Comparison of ENCODE assay signal across 8 cellular contexts in the genomic region with DNA sequence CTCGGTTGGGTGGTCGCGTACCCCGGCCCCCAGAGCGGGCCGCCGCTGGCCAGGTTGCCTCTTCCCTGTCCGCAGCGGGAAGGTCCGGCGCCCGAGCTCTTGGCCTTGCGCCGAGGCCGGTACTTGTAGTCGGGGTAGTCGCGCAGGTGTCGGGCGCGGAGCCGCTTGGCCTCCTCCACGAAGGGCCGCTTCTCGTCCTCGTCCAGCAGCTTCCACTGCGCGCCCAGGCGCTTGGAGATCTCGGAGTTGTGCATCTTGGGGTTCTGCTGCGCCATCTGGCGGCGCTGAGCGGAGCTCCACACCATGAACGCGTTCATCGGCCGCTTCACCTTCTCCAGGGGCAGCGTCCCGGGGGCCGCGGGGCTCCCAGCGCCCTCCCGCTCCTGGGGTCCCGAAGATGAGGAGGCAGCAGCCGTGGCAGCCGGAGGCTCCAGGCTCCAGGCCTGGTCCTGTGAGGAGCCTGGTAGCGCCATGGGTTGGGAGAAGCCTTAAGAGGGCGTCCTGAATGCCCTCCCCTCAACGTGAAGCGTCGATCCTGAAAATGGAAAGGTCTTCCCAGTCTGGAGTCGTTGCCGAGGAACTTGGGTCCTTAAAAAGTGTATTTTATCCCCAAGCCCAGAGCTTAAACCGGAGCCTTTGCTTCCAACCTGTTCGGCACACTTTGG. TPM values are rescaled to one million over a fixed set of nuclear protein-coding genes. Genes with fewer than 3 reads are reported as not detected.
DNase-seq lines count a peak whose midpoint lies in the region; ATAC-seq, FAIRE-seq and TF ChIP-seq lines count a peak whose summit lies in the region.

No MANE protein-coding gene starts in this region.

- no peaks in the 10 kb centered on the region for H3K9me1 ChIP-seq in keratinocyte (ENCODE audit: control insufficient read depth, extremely low read depth, insufficient read depth, low read length)

- H3K4me3 ChIP-seq in keratinocyte (ENCODE audit: control insufficient read depth in 2 of 3, extremely low read depth in 1 of 3, insufficient read depth in 2 of 3, low read depth in 1 of 3, low read length in 3 of 3) (peak overlapping the region; percentile 78 to 98 (median 92)), skin epidermis (peak overlapping the region; percentile 30 to 60 (median 47))

- H3K4me1 ChIP-seq in keratinocyte (ENCODE audit: control insufficient read depth, extremely low read depth, insufficient read depth, low read length) = peaks cover 35% of the 10 kb centered on the region

- peak overlapping the region; percentile 79 for H3K27ac ChIP-seq in cingulate gyrus (ENCODE audit: low read depth, low read length)
- peak overlapping the region; percentile 99 for H3K27ac ChIP-seq in keratinocyte (ENCODE audit: control insufficient read depth, insufficient read depth, low read length)
- peak overlapping the region; percentile 28 to 92 (median 83) for H3K27ac ChIP-seq in skin epidermis

- no peaks in the 10 kb centered on the region for H4K20me1 ChIP-seq in keratinocyte (ENCODE audit: control insufficient read depth, extremely low read depth, insufficient read depth, low read length)

- H3K79me2 ChIP-seq in keratinocyte (ENCODE audit: control insufficient read depth, insufficient read depth, low read length) = peaks cover 43% of the 10 kb centered on the region

- peaks cover 32 to 49% of the 10 kb centered on the region in 2 experiments for H3K36me3 ChIP-seq in keratinocyte (ENCODE audit: control insufficient read depth in 2 of 2, extremely low read depth in 1 of 2, insufficient read depth in 2 of 2, low read length in 2 of 2)

- H2AFZ ChIP-seq in keratinocyte (ENCODE audit: control insufficient read depth, low read length) = no peak overlapping the region

- peak; percentile 20 for DNase-seq in NCI-H2227 (lab: John Stamatoyannopoulos, UW; ENCODE audit: unreplicated experiment)
- no peak for DNase-seq in NCI-H2227 treated with DMSO at 0.1 percent for 48 hours (lab: John Stamatoyannopoulos, UW)
- peak; percentile 49 to 60 for DNase-seq in activated CD4-positive, alpha-beta T cell treated with anti-CD3 and anti-CD28 coated beads for 24 hours (ENCODE audit: low read depth in 2 of 2)
- no peak for DNase-seq in keratinocyte (ENCODE audit: low read depth, low spot score)
- no peak for DNase-seq in HuH-7.5 (ENCODE audit: low spot score)

- H3K9ac ChIP-seq in keratinocyte (ENCODE audit: control insufficient read depth, extremely low read depth, insufficient read depth, low read length) = peak overlapping the region; percentile 91

- no peaks in the 10 kb centered on the region for H3K27me3 ChIP-seq in keratinocyte (ENCODE audit: control insufficient read depth, extremely low read depth, insufficient read depth, low read length)

- H3K9me3 ChIP-seq in keratinocyte (ENCODE audit: control insufficient read depth, low read depth, low read length) = no peaks in the 10 kb centered on the region

- TF ChIP-seq CTCF in keratinocyte (optimal IDR thresholded peaks at IDR 0.05 in 1 of 3, IDR thresholded peaks at IDR 0.05 in 1 of 3, conservative IDR thresholded peaks at IDR 0.05 in 1 of 3; ENCODE audit: extremely low read depth in 1 of 3, insufficient read depth in 2 of 3, low read length in 3 of 3) = peak; percentile 75 to 93 (median 86)

- dilution Hi-C loops in keratinocyte (cut with MboI; ENCODE audit: extremely low pct_ligation_motif_present, low sequenced_read_pairs) = no loop called here

- no peak for ATAC-seq in HG02884 (IDR thresholded peaks at IDR 0.05; ENCODE audit: unreplicated experiment)

- H3K4me2 ChIP-seq in keratinocyte (ENCODE audit: control insufficient read depth, extremely low read depth, insufficient read depth, low read depth, low read length) = peak overlapping the region; percentile 97

- FAIRE-seq in keratinocyte (lab: Jason Lieb, UNC) = peak; percentile 57

RNA-seq across cellular contexts. Expression of gene SOX15, which starts 0.6 kb away (rescaled TPM):
- polyA plus RNA-seq in keratinocyte = 85.7 to 111 TPM (median 86.2 TPM) in 3 replicates
- 21.8 TPM for polyA plus RNA-seq in keratinocyte (2011; ENCODE audit: low read depth)
- polyA plus RNA-seq in keratinocyte (2011; cell fraction: cytosol; rRNA removed) = 60.4 and 130 TPM in 2 replicates
- polyA plus RNA-seq in keratinocyte (2011; cell fraction: nucleus; rRNA removed) = 100.0 and 127 TPM in 2 replicates
- 93.4 and 183 TPM in 2 replicates for polyA plus RNA-seq in keratinocyte (2012; ENCODE audit: low replicate concordance)
- 38.9 to 110 TPM (median 44.2 TPM) in 3 replicates for polyA minus RNA-seq in keratinocyte
- 177 TPM for polyA minus RNA-seq in keratinocyte (2011; cell fraction: cytosol; rRNA and poly(A)+ RNA removed)
- 83.3 and 86.1 TPM in 2 replicates for polyA minus RNA-seq in keratinocyte (2011; cell fraction: nucleus; rRNA and poly(A)+ RNA removed)

RNA-seq across cellular contexts. Expression of gene MPDU1, which starts 5.7 kb away (rescaled TPM):
- 57.8 to 71.5 TPM (median 63.0 TPM) in 3 replicates for polyA plus RNA-seq in keratinocyte
- 4.6 TPM for polyA plus RNA-seq in keratinocyte (2011; ENCODE audit: low read depth)
- 34.9 and 50.7 TPM in 2 replicates for polyA plus RNA-seq in keratinocyte (2011; cell fraction: cytosol; rRNA removed)
- 59.1 and 75.4 TPM in 2 replicates for polyA plus RNA-seq in keratinocyte (2011; cell fraction: nucleus; rRNA removed)
- 32.9 and 34.3 TPM in 2 replicates for polyA plus RNA-seq in keratinocyte (2012; ENCODE audit: low replicate concordance)
- polyA minus RNA-seq in keratinocyte = 56.7 to 87.7 TPM (median 77.3 TPM) in 3 replicates
- polyA minus RNA-seq in keratinocyte (2011; cell fraction: cytosol; rRNA and poly(A)+ RNA removed) = 35.3 TPM
- 21.5 and 22.4 TPM in 2 replicates for polyA minus RNA-seq in keratinocyte (2011; cell fraction: nucleus; rRNA and poly(A)+ RNA removed)

RNA-seq across cellular contexts. Expression of gene CD68, which starts 9.9 kb away (rescaled TPM):
- polyA plus RNA-seq in keratinocyte = 12.2 to 26.6 TPM (median 14.0 TPM) in 3 replicates
- 17.3 TPM for polyA plus RNA-seq in keratinocyte (2011; ENCODE audit: low read depth)
- polyA plus RNA-seq in keratinocyte (2011; cell fraction: cytosol; rRNA removed) = 8.8 and 11.4 TPM in 2 replicates
- 2.3 and 4.7 TPM in 2 replicates for polyA plus RNA-seq in keratinocyte (2011; cell fraction: nucleus; rRNA removed)
- polyA plus RNA-seq in keratinocyte (2012; ENCODE audit: low replicate concordance) = 7.8 and 37.6 TPM in 2 replicates
- polyA minus RNA-seq in keratinocyte = 9.5 to 21.7 TPM (median 16.4 TPM) in 3 replicates
- polyA minus RNA-seq in keratinocyte (2011; cell fraction: cytosol; rRNA and poly(A)+ RNA removed) = 4.0 TPM
- polyA minus RNA-seq in keratinocyte (2011; cell fraction: nucleus; rRNA and poly(A)+ RNA removed) = 1.9 and 2.1 TPM in 2 replicates

RNA-seq across cellular contexts. Expression of gene FXR2, which starts 25.4 kb away (rescaled TPM):
- 30.6 to 44.3 TPM (median 32.2 TPM) in 3 replicates for polyA plus RNA-seq in keratinocyte
- polyA plus RNA-seq in keratinocyte (2011; ENCODE audit: low read depth) = 18.0 TPM
- 30.5 and 40.9 TPM in 2 replicates for polyA plus RNA-seq in keratinocyte (2011; cell fraction: cytosol; rRNA removed)
- polyA plus RNA-seq in keratinocyte (2011; cell fraction: nucleus; rRNA removed) = 54.7 and 71.5 TPM in 2 replicates
- 27.7 and 31.6 TPM in 2 replicates for polyA plus RNA-seq in keratinocyte (2012; ENCODE audit: low replicate concordance)
- 30.3 to 82.2 TPM (median 47.0 TPM) in 3 replicates for polyA minus RNA-seq in keratinocyte
- polyA minus RNA-seq in keratinocyte (2011; cell fraction: cytosol; rRNA and poly(A)+ RNA removed) = 51.0 TPM
- 21.5 and 22.6 TPM in 2 replicates for polyA minus RNA-seq in keratinocyte (2011; cell fraction: nucleus; rRNA and poly(A)+ RNA removed)

RNA-seq across cellular contexts. Expression of gene SENP3, which starts 27.6 kb away (rescaled TPM):
- polyA plus RNA-seq in keratinocyte = 98.9 to 110 TPM (median 99.1 TPM) in 3 replicates
- polyA plus RNA-seq in keratinocyte (2011; ENCODE audit: low read depth) = 15.9 TPM
- 90.1 and 106 TPM in 2 replicates for polyA plus RNA-seq in keratinocyte (2011; cell fraction: cytosol; rRNA removed)
- polyA plus RNA-seq in keratinocyte (2011; cell fraction: nucleus; rRNA removed) = 72.1 TPM in 2 replicates
- polyA plus RNA-seq in keratinocyte (2012; ENCODE audit: low replicate concordance) = 37.4 and 53.9 TPM in 2 replicates
- 85.2 to 96.9 TPM (median 89.1 TPM) in 3 replicates for polyA minus RNA-seq in keratinocyte
- polyA minus RNA-seq in keratinocyte (2011; cell fraction: cytosol; rRNA and poly(A)+ RNA removed) = 71.0 TPM
- polyA minus RNA-seq in keratinocyte (2011; cell fraction: nucleus; rRNA and poly(A)+ RNA removed) = 19.2 and 31.1 TPM in 2 replicates

Comparison
In these comparisons a context has a peak if more than half of its experiments do, and no peak if none do; other contexts are left out.
1. DNase-seq: peak in NCI-H2227 (single experiment) and activated CD4-positive, alpha-beta T cell treated with anti-CD3 and anti-CD28 coated beads for 24 hours (2 of 2); none in NCI-H2227 treated with DMSO at 0.1 percent for 48 hours (single experiment), keratinocyte (single experiment) and HuH-7.5 (single experiment).
2. Peak in every context shown above with its lines, with median percentiles within 50 percentile points of each other: H3K27ac ChIP-seq.